ENCODE assay signal across 34 cellular contexts in the genomic region with DNA sequence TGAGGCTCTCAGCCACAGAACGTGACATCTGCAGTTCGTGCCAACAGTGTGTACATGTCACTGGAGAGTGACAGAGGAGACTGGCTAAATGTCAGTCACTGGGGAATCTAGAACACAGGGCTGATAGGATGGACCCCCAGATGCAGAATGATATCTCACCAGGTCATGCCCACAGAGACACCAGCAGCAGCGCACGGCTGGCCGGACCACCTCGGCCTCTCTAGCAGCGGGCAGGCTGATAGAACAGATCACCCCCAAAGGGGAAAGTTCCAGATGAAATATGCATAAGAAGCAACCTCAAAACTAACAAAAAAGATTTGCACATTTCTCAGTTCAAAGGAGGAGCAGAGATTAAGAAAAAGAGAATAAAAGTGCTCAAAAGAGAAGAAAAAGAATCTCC.
"Had no signal": no experiment of that assay in that cellular context is flagged by ENCODE, and none has a peak within 500 bp of the region (broad histone marks: within the 10 kb centered on the region; RNA-seq: fewer than 3 reads in every experiment).

No MANE protein-coding gene starts in this region.

- DNase-seq: activated B cell treated with CpG ODN at 0.5 μM for 24 hours; activated CD4-positive, alpha-beta memory T cell treated with anti-CD3 and anti-CD28 coated beads for 36 hours; activated CD4-positive, alpha-beta T cell treated with anti-CD3 and anti-CD28 coated beads for 4 hours; activated CD4-positive, alpha-beta T cell treated with anti-CD3 and anti-CD28 coated beads, Interleukin-2, amount 10 ng/mL, durations not matched to agents 24 days and 14 days; activated CD4-positive, alpha-beta T cell treated with anti-CD3 and anti-CD28 coated beads, Interleukin-2, amount 50 U/mL, for 1 hour; activated CD4-positive, alpha-beta T cell treated with anti-CD3 and anti-CD28 coated beads, Interleukin-2, amount 50 U/mL, for 4 hours; activated CD4-positive, CD25-positive, alpha-beta regulatory T cell treated with anti-CD3 and anti-CD28 coated beads, Interleukin-2, amount 50 U/mL, for 72 hours; activated CD8-positive, alpha-beta memory T cell treated with anti-CD3 and anti-CD28 coated beads, Interleukin-2, amount 50 U/mL, for 4 hours; activated effector memory CD4-positive, alpha-beta T cell treated with anti-CD3 and anti-CD28 coated beads, Interleukin-2, amount 50 U/mL, for 16 hours; activated gamma-delta T cell treated with Interleukin-2 at 50 U/mL for 16 hours; activated naive CD4-positive, alpha-beta T cell; activated naive CD4-positive, alpha-beta T cell treated with anti-CD3 and anti-CD28 coated beads for 36 hours; activated naive CD4-positive, alpha-beta T cell treated with anti-CD3 and anti-CD28 coated beads, Interleukin-2, amount 50 U/mL, for 16 hours; activated naive CD8-positive, alpha-beta T cell treated with anti-CD3 and anti-CD28 coated beads for 36 hours; activated T-cell treated with anti-CD3 and anti-CD28 coated beads for 4 hours; activated T-cell treated with anti-CD3 and anti-CD28 coated beads, Interleukin-2, amount 50 U/mL, for 1 hour; activated T-cell treated with anti-CD3 and anti-CD28 coated beads, Interleukin-2, amount 50 U/mL, for 4 hours; activated T-cell treated with anti-CD3 and anti-CD28 coated beads, Interleukin-2, amount 50 U/mL, for 72 hours; adrenal gland; amniotic stem cell; aorta; body of pancreas; brain microvascular endothelial cell; central memory CD4-positive, alpha-beta T cell; T-helper 1 cell; T-helper 2 cell; T-helper 9 cell had no signal

- H3K9me3 Mint-ChIP-seq: activated B cell treated with CpG ODN at 0.5 μM for 24 hours; activated CD4-positive, alpha-beta memory T cell treated with anti-CD3 and anti-CD28 coated beads for 36 hours; activated CD4-positive, alpha-beta T cell treated with anti-CD3 and anti-CD28 coated beads, Interleukin-2, amount 10 ng/mL, durations not matched to agents 24 days and 14 days; activated naive CD4-positive, alpha-beta T cell treated with anti-CD3 and anti-CD28 coated beads for 36 hours; activated naive CD4-positive, alpha-beta T cell treated with anti-CD3 and anti-CD28 coated beads, Interleukin-2, amount 50 U/mL, for 72 hours; activated naive CD8-positive, alpha-beta T cell treated with anti-CD3 and anti-CD28 coated beads for 36 hours; activated T-cell treated with anti-CD3 and anti-CD28 coated beads, Interleukin-2, amount 50 U/mL, for 4 hours; activated T-cell treated with anti-CD3 and anti-CD28 coated beads, Interleukin-2, amount 50 U/mL, for 72 hours; activated T-helper 1 cell treated with anti-CD3 and anti-CD28 coated beads, Interleukin-12 subunit alpha, Interleukin-12 subunit beta, Interleukin-2, Interleukin-4 antibody, amounts not matched to agents 30 ng/mL and 10 ng/mL and 1 ng/mL, durations not matched to agents 14 hours and 24 hours and 36 hours; activated T-helper 17 cell treated with anti-CD3 and anti-CD28 coated beads, Interleukin-2, amount 50 U/mL, for 72 hours; T-helper 1 cell treated with Interleukin-12 subunit alpha and Interleukin-12 subunit beta and Interleukin-4 antibody, amounts not matched to agents 30 μg/mL and 1 μg/mL, for 36 hours; T-helper 2 cell treated with Interferon-gamma antibody and Interleukin-4, amounts not matched to agents 5 μg/mL and 100 μg/mL, for 36 hours had no signal

- H3K4me3 ChIP-seq: adrenal gland, body of pancreas, breast epithelium had no signal

- H3K4me1 Mint-ChIP-seq: activated B cell treated with CpG ODN at 0.5 μM for 24 hours; activated CD4-positive, alpha-beta T cell treated with anti-CD3 and anti-CD28 coated beads, Interleukin-2, amount 10 ng/mL, durations not matched to agents 24 days and 14 days; activated naive CD8-positive, alpha-beta T cell treated with anti-CD3 and anti-CD28 coated beads for 36 hours; activated T-helper 17 cell treated with anti-CD3 and anti-CD28 coated beads, Interleukin-2, amount 50 U/mL, for 72 hours had no signal

- H3K4me3 Mint-ChIP-seq: activated B cell treated with CpG ODN at 0.5 μM for 24 hours; activated CD4-positive, alpha-beta memory T cell treated with anti-CD3 and anti-CD28 coated beads for 36 hours; activated CD4-positive, alpha-beta T cell treated with anti-CD3 and anti-CD28 coated beads, Interleukin-2, amount 10 ng/mL, durations not matched to agents 24 days and 14 days; activated naive CD4-positive, alpha-beta T cell treated with anti-CD3 and anti-CD28 coated beads for 36 hours; activated naive CD8-positive, alpha-beta T cell treated with anti-CD3 and anti-CD28 coated beads for 36 hours; activated T-cell treated with anti-CD3 and anti-CD28 coated beads, Interleukin-2, amount 50 U/mL, for 4 hours; activated T-cell treated with anti-CD3 and anti-CD28 coated beads, Interleukin-2, amount 50 U/mL, for 72 hours; activated T-helper 1 cell treated with anti-CD3 and anti-CD28 coated beads, Interleukin-12 subunit alpha, Interleukin-12 subunit beta, Interleukin-2, Interleukin-4 antibody, amounts not matched to agents 30 ng/mL and 10 ng/mL and 1 ng/mL, durations not matched to agents 14 hours and 24 hours and 36 hours; activated T-helper 17 cell treated with anti-CD3 and anti-CD28 coated beads, Interleukin-2, amount 50 U/mL, for 72 hours; T-helper 1 cell treated with Interleukin-12 subunit alpha and Interleukin-12 subunit beta and Interleukin-4 antibody, amounts not matched to agents 30 μg/mL and 1 μg/mL, for 36 hours; T-helper 2 cell treated with Interferon-gamma antibody and Interleukin-4, amounts not matched to agents 5 μg/mL and 100 μg/mL, for 36 hours had no signal

- H3K36me3 ChIP-seq: adrenal gland, brain microvascular endothelial cell, breast epithelium had no signal

- ATAC-seq: activated naive CD4-positive, alpha-beta T cell treated with anti-CD3 and anti-CD28 coated beads, Interleukin-2, amount 50 U/mL, for 72 hours; activated T-cell treated with anti-CD3 and anti-CD28 coated beads, Interleukin-2, amount 50 U/mL, for 4 hours; activated T-cell treated with anti-CD3 and anti-CD28 coated beads, Interleukin-2, amount 50 U/mL, for 72 hours; activated T-helper 17 cell treated with anti-CD3 and anti-CD28 coated beads, Interleukin-2, amount 50 U/mL, for 72 hours; body of pancreas had no signal

- H3K27ac ChIP-seq: adrenal gland, body of pancreas, brain microvascular endothelial cell, breast epithelium, VCaP had no signal

- H3K27me3 Mint-ChIP-seq: activated B cell treated with CpG ODN at 0.5 μM for 24 hours; activated CD4-positive, alpha-beta memory T cell treated with anti-CD3 and anti-CD28 coated beads for 36 hours; activated CD4-positive, alpha-beta T cell treated with anti-CD3 and anti-CD28 coated beads, Interleukin-2, amount 10 ng/mL, durations not matched to agents 24 days and 14 days had no signal

- H3K9me3 ChIP-seq: adrenal gland, body of pancreas, breast epithelium had no signal

- H3K4me1 ChIP-seq: breast epithelium had no signal

- H3K27me3 ChIP-seq: adrenal gland, body of pancreas, brain microvascular endothelial cell, breast epithelium had no signal

- H3K27ac Mint-ChIP-seq: activated B cell treated with CpG ODN at 0.5 μM for 24 hours; activated CD4-positive, alpha-beta memory T cell treated with anti-CD3 and anti-CD28 coated beads for 36 hours; activated CD4-positive, alpha-beta T cell treated with anti-CD3 and anti-CD28 coated beads, Interleukin-2, amount 10 ng/mL, durations not matched to agents 24 days and 14 days; activated naive CD4-positive, alpha-beta T cell treated with anti-CD3 and anti-CD28 coated beads for 36 hours; activated naive CD8-positive, alpha-beta T cell treated with anti-CD3 and anti-CD28 coated beads for 36 hours; activated T-cell treated with anti-CD3 and anti-CD28 coated beads, Interleukin-2, amount 50 U/mL, for 72 hours; activated T-helper 1 cell treated with anti-CD3 and anti-CD28 coated beads, Interleukin-12 subunit alpha, Interleukin-12 subunit beta, Interleukin-2, Interleukin-4 antibody, amounts not matched to agents 30 ng/mL and 10 ng/mL and 1 ng/mL, durations not matched to agents 14 hours and 24 hours and 36 hours; activated T-helper 17 cell treated with anti-CD3 and anti-CD28 coated beads, Interleukin-2, amount 50 U/mL, for 72 hours; T-helper 1 cell treated with Interleukin-12 subunit alpha and Interleukin-12 subunit beta and Interleukin-4 antibody, amounts not matched to agents 30 μg/mL and 1 μg/mL, for 36 hours; T-helper 2 cell treated with Interferon-gamma antibody and Interleukin-4, amounts not matched to agents 5 μg/mL and 100 μg/mL, for 36 hours had no signal

- H3K36me3 Mint-ChIP-seq: activated CD4-positive, alpha-beta memory T cell treated with anti-CD3 and anti-CD28 coated beads for 36 hours; activated naive CD4-positive, alpha-beta T cell treated with anti-CD3 and anti-CD28 coated beads, Interleukin-2, amount 50 U/mL, for 72 hours; activated naive CD8-positive, alpha-beta T cell treated with anti-CD3 and anti-CD28 coated beads for 36 hours had no signal
